Comparison of ENCODE assay signal across 14 cellular contexts in genomic region chr3:126873416-126873815, GRCh38.
DNase-seq lines count a peak whose midpoint lies in the region; ATAC-seq, FAIRE-seq and TF ChIP-seq lines count a peak whose summit lies in the region.
"Had no signal": no experiment of that assay in that cellular context is flagged by ENCODE, and none has a peak within 500 bp of the region (broad histone marks: within the 10 kb centered on the region; RNA-seq: fewer than 3 reads in every experiment).

No MANE protein-coding gene starts in this region.

- H3K36me3 ChIP-seq in HepG2 (replicated peaks in 1 of 2; ENCODE audit: control insufficient read depth in 1 of 2, insufficient read depth in 2 of 2, low read length in 2 of 2) (no peaks in the 10 kb centered on the region; a peak in 1 of 5 replicates), right lobe of liver (no peaks in the 10 kb centered on the region)

- H3K4me1 ChIP-seq in HepG2 (ENCODE audit: insufficient read depth, low read length): no peaks in the 10 kb centered on the region
- H3K4me1 ChIP-seq in right lobe of liver: no peaks in the 10 kb centered on the region
- H3K4me1 ChIP-seq: BLaER1 had no signal

- CTCF ChIA-PET in HepG2 (lab: Yijun Ruan, JAX; ENCODE audit: low intra/inter-chr PET ratio, low total read pairs): no interaction called here

- 100% methylated on average over 1 of the region's 1 CpG for WGBS in HepG2 (ENCODE audit: low lambda C conversion rate)
- no CpG with 5 or more reads among the region's 1 CpG for WGBS in right lobe of liver (ENCODE audit: insufficient coverage, low coverage, low lambda C conversion rate, missing lambda C conversion rate)

- H2AFZ ChIP-seq in HepG2 (ENCODE audit: low read length): no peak overlapping the region

- no peak for FAIRE-seq in HepG2 (lab: Jason Lieb, UNC)
- FAIRE-seq: H1 had no signal

- POLR2A ChIA-PET in HepG2 (lab: Yijun Ruan, JAX): no interaction called here

- H3K79me2 ChIP-seq in HepG2 (ENCODE audit: insufficient read depth, low read length): no peaks in the 10 kb centered on the region

- ATAC-seq in HepG2: peak; percentile 36; the same call in 2 of the 3 replicates
- ATAC-seq in right lobe of liver: no peak
- ATAC-seq in Right ventricle myocardium superior (ENCODE audit: poor library complexity): no peak
- ATAC-seq: CD8-positive, alpha-beta T cell had no signal

- BruUV-seq in HepG2 (replicated peaks; lab: Mats Ljungman, UMichigan): no TSS peak

- TF ChIP-seq CTCF in HepG2 (CRISPR knock-in tag; IDR thresholded peaks at IDR 0.05) (no peak), right lobe of liver (IDR thresholded peaks at IDR 0.05) (no peak), epithelial cell of proximal tubule (conservative IDR thresholded peaks at IDR 0.05; ENCODE audit: low read depth, low read length) (no peak)

- intact Hi-C loops in HepG2 (cut with micrococcal nuclease; ENCODE audit: unreplicated experiment) (no loop called here), right lobe of liver (cut with DNase I) (no loop called here), Right ventricle myocardium superior (cut with DNase I) (no loop called here)

- TF ChIP-seq RAD21 in HepG2 (CRISPR knock-in tag; IDR thresholded peaks at IDR 0.05): no peak

- no peak overlapping the region for H3K4me2 ChIP-seq in HepG2 (ENCODE audit: low read depth, low read length)
- H3K4me2 ChIP-seq: BLaER1 had no signal

- in situ Hi-C loops in HepG2 (cut with HindIII; ENCODE audit: extremely low pct_ligation_motif_present, low pct_unique_long_range_greater_than_20kb): no loop called here

- H3K27me3 ChIP-seq in HepG2 (ENCODE audit: control insufficient read depth in 1 of 2, insufficient read depth in 2 of 2, low read length in 2 of 2) (no peaks in the 10 kb centered on the region), right lobe of liver (no peaks in the 10 kb centered on the region)
- H3K27me3 ChIP-seq: BLaER1 had no signal

- no peak for TF ChIP-seq POLR2A in HepG2 (IDR thresholded peaks at IDR 0.05; ENCODE audit: insufficient read depth in 1 of 2, low read depth in 2 of 2, low read length in 2 of 2)
- no peak for TF ChIP-seq POLR2A in right lobe of liver (IDR thresholded peaks at IDR 0.05)

- TF ChIP-seq EP300 in HepG2 (IDR thresholded peaks at IDR 0.05; ENCODE audit: low read depth in 2 of 2, low read length in 2 of 2): no peak
- TF ChIP-seq EP300 in HepG2 (CRISPR knock-in tag; IDR thresholded peaks at IDR 0.05; ENCODE audit: borderline replicate concordance): no peak

- H3K27ac ChIP-seq in HepG2 (ENCODE audit: extremely low read length, insufficient read depth, low read length) (no peak overlapping the region), right lobe of liver (no peak overlapping the region)
- H3K27ac ChIP-seq: BLaER1 had no signal

- no peak overlapping the region for H3K4me3 ChIP-seq in HepG2 (replicated peaks in 1 of 3; ENCODE audit: insufficient read depth in 1 of 3, low read depth in 2 of 3, low read length in 3 of 3)
- no peak overlapping the region for H3K4me3 ChIP-seq in right lobe of liver
- H3K4me3 ChIP-seq in epithelial cell of proximal tubule (ENCODE audit: low read depth, low read length): no peak overlapping the region
- H3K4me3 ChIP-seq: BLaER1 had no signal

- H3K9me3 ChIP-seq in HepG2 (ENCODE audit: low read length) (no peaks in the 10 kb centered on the region), right lobe of liver (no peaks in the 10 kb centered on the region)
- H3K9me3 ChIP-seq: BLaER1 had no signal

- DNase-seq in HepG2 (ENCODE audit: low spot score): no peak
- DNase-seq in right lobe of liver: no peak
- peak; percentile 15 for DNase-seq in epithelial cell of proximal tubule (ENCODE audit: low read depth)
- DNase-seq in renal cortical epithelial cell (ENCODE audit: low read depth): peak; percentile 45
- no peak for DNase-seq in Right ventricle myocardium superior
- no peak for DNase-seq in activated CD4-positive, alpha-beta T cell treated with anti-CD3 and anti-CD28 coated beads for 1 hour
- no peak for DNase-seq in NCI-H345 treated with DMSO at 0.1 percent for 48 hours (lab: John Stamatoyannopoulos, UW; ENCODE audit: unreplicated experiment)
- DNase-seq: 8988T; Calu3; CD8-positive, alpha-beta T cell; GF-D8; H9 had no signal

- H3K9ac ChIP-seq in HepG2 (ENCODE audit: insufficient read depth, low read depth, low read length): no peak overlapping the region
- H3K9ac ChIP-seq: BLaER1 had no signal

- H4K20me1 ChIP-seq in HepG2 (ENCODE audit: insufficient read depth, low read length): no peaks in the 10 kb centered on the region
- H4K20me1 ChIP-seq: BLaER1 had no signal

TF ChIP-seq in HepG2, 621 proteins besides CTCF, POLR2A, EP300 and RAD21:
- no peak for TF ChIP-seq ZNF484 (CRISPR knock-in tag; IDR thresholded peaks at IDR 0.05; ENCODE audit: borderline replicate concordance, low read depth)
- no peak for TF ChIP-seq REXO4 (CRISPR knock-in tag; IDR thresholded peaks at IDR 0.05; ENCODE audit: borderline replicate concordance)

Comparison
In these comparisons a context has a peak if more than half of its experiments do, and no peak if none do; other contexts are left out.
1. DNase-seq: peak in epithelial cell of proximal tubule (single experiment) and renal cortical epithelial cell (single experiment); none in HepG2 (single experiment), right lobe of liver (0 of 3), Right ventricle myocardium superior (single experiment), activated CD4-positive, alpha-beta T cell treated with anti-CD3 and anti-CD28 coated beads for 1 hour (single experiment) and NCI-H345 treated with DMSO at 0.1 percent for 48 hours (single experiment).